8 cellular contexts compared by ENCODE assay signal in the genomic region with DNA sequence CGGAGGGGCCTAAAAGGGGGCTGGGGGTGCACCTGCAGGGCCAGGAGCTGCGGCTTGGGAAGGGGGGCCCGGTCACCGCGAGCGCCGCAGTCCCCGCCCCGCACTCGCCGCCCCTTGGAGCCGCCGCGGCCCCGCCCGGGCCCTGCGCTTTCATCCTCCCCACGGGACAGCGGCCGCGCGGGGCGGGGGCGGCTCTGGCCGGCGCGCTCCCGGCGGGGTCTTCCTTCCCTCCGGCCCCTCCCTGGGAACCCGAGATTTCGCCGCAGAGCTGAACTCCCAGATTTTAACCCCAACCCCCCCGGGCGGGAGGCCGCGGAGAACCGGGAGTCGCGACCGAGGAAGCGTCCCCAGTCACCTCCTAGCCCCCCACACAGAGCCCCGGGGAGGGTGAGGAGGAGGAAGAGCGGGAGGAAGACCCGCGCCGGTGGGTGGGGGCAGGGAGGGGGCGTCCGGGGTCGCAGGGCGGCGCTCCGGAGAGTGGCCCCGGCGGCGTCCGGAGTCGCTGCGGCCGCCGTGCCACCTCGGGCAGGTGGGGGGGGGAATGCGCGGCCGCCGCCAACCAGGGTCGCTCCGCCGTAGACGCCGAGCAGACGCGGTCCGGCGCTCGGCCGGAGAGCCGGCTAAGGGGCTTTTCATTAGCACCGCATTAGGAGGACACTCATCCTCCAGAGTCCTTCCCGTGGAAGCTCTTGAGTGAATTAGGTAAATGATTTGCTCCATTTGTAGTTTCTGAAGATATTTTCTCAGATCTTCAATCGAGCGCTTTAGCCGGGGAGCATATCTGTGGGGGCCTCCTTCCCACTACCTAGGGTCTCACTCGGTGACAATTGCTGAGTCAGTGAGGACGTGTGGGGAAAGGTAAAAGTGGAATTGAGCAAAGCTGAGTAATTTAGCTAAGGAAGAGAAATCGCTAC. TPM values are rescaled to one million over a fixed set of nuclear protein-coding genes. Genes with fewer than 3 reads are reported as not detected.
DNase-seq lines count a peak whose midpoint lies in the region; ATAC-seq, FAIRE-seq and TF ChIP-seq lines count a peak whose summit lies in the region.

No MANE protein-coding gene starts in this region.

- H3K36me3 Mint-ChIP-seq in activated naive CD8-positive, alpha-beta T cell = no peaks in the 10 kb centered on the region

- peaks cover 23% of the 10 kb centered on the region for H3K27me3 Mint-ChIP-seq in activated naive CD8-positive, alpha-beta T cell

- H3K4me3 Mint-ChIP-seq in activated naive CD8-positive, alpha-beta T cell = peak overlapping the region; percentile 86

- no peaks in the 10 kb centered on the region for H3K9me3 Mint-ChIP-seq in activated naive CD8-positive, alpha-beta T cell (ENCODE audit: low read depth)

- peaks cover 28% of the 10 kb centered on the region for H3K4me1 Mint-ChIP-seq in activated naive CD8-positive, alpha-beta T cell (ENCODE audit: low read depth)

- 1% methylated on average over 38 to 86 of the region's 86 CpGs for WGBS in heart left ventricle, 4 donors
- WGBS in pancreas, 2 donors = 1% methylated on average over 51 to 86 of the region's 86 CpGs

- H3K9me3 ChIP-seq in heart left ventricle = no peaks in the 10 kb centered on the region
- H3K9me3 ChIP-seq in pancreas = no peaks in the 10 kb centered on the region

- H3K4me1 ChIP-seq in heart left ventricle = peaks cover 0 to 52% (median 34%) of the 10 kb centered on the region in 12 donors
- H3K4me1 ChIP-seq in pancreas = peaks cover 5 to 20% (median 6%) of the 10 kb centered on the region in 3 donors

- no peaks in the 10 kb centered on the region; the same call in none of the 2 replicates for H3K27me3 ChIP-seq in GM06990 (replicated peaks; ENCODE audit: control insufficient read depth, insufficient read depth, low read length)
- peaks cover 0 to 10% (median 0%) of the 10 kb centered on the region in 9 donors for H3K27me3 ChIP-seq in heart left ventricle
- H3K27me3 ChIP-seq in pancreas = no peaks in the 10 kb centered on the region

- H3K27ac Mint-ChIP-seq in activated naive CD8-positive, alpha-beta T cell = no peak overlapping the region

- FAIRE-seq in pancreas (lab: Jason Lieb, UNC) (no peak), HTR-8/SVneo (lab: Jason Lieb, UNC) (no peak)

- H3K27ac ChIP-seq in heart left ventricle (peak overlapping the region; percentile 89 to 99 (median 98)), pancreas (peak overlapping the region; percentile 94 to 99 (median 96))

- peak overlapping the region; percentile 46 for H3K4me3 ChIP-seq in GM06990 (replicated peaks; ENCODE audit: low read depth, low read length)
- H3K4me3 ChIP-seq in heart left ventricle = peak overlapping the region; percentile 60 to 95 (median 84)
- peak overlapping the region; percentile 59 to 91 (median 84) for H3K4me3 ChIP-seq in pancreas

- intact Hi-C loops in heart left ventricle (cut with DNase I) (loop anchor here (1.0 to 10.0 kb wide), 22 partner anchors 26 to 804 kb away; partner anchors contain the start of gene PATJ (in 1 of the 10)), pancreas (cut with DNase I) (loop anchor here in 1 of 3 donors (10.0 kb wide), 1 partner anchor 284 kb away; no protein-coding TSS in a partner anchor)

- peak in 1 of 2 donors; percentile 57 for TF ChIP-seq POLR2A in heart left ventricle (IDR thresholded peaks at IDR 0.05)

- DNase-seq in GM06990 (ENCODE audit: extremely low read depth, insufficient read length) = no peak
- DNase-seq in heart left ventricle = peak; percentile 79 to 86 (median 81)
- DNase-seq in pancreas = peak; percentile 49 to 83 (median 64)
- DNase-seq in NCI-H524 treated with DMSO at 0.1 percent for 48 hours (lab: John Stamatoyannopoulos, UW) = no peak
- DNase-seq in HTR-8/SVneo (ENCODE audit: insufficient read length, low spot score) = no peak

- TF ChIP-seq CTCF in GM06990 (IDR thresholded peaks at IDR 0.05; ENCODE audit: insufficient read depth, low read length, poor library complexity, severe bottlenecking) (no peak), heart left ventricle (IDR thresholded peaks at IDR 0.05) (no peak), pancreas (IDR thresholded peaks at IDR 0.05) (no peak)

- ATAC-seq in HG03159 (IDR thresholded peaks at IDR 0.05; ENCODE audit: unreplicated experiment) (peak; percentile 4), heart left ventricle (peak in 3 of 4 donors; percentile 61 to 84 (median 82)), pancreas (peak; percentile 76 to 82 (median 76)), HG03108 (IDR thresholded peaks at IDR 0.05; ENCODE audit: unreplicated experiment) (no peak)

- H3K36me3 ChIP-seq in GM06990 (ENCODE audit: control insufficient read depth, insufficient read depth, low read length) (no peaks in the 10 kb centered on the region), heart left ventricle (no peaks in the 10 kb centered on the region), pancreas (no peaks in the 10 kb centered on the region)

RNA-seq across cellular contexts. Expression of gene NFIA, which starts 31.6 kb away (rescaled TPM):
- 100 to 1,000 TPM in 2 of 9 donors, 10 to 100 TPM in 7; 76.6 to 121 (median 98.5) TPM for total RNA-seq in heart left ventricle
- 10 to 100 TPM; 12.7 to 24.3 TPM for polyA plus RNA-seq in heart left ventricle
- 10 to 100 TPM; 29.0 to 48.1 (median 32.8) TPM for total RNA-seq in pancreas
- polyA plus RNA-seq in pancreas = 1 to 10 TPM; 4.9 to 5.6 TPM

Comparison
In these comparisons a context has a peak if more than half of its experiments do, and no peak if none do; other contexts are left out.
1. DNase-seq: peak in heart left ventricle (5 of 5) and pancreas (6 of 6); none in GM06990 (single experiment), NCI-H524 treated with DMSO at 0.1 percent for 48 hours (single experiment) and HTR-8/SVneo (single experiment).
2. Peak in every context shown above with its lines, with median percentiles within 50 percentile points of each other: H3K4me3 ChIP-seq.